Comparison of ENCODE assay signal across 8 cellular contexts in genomic region chr11:128323381-128323780, GRCh38.
A peak's percentile ranks its signal among the peaks of the same experiment; 100 is the strongest.
DNase-seq lines count a peak whose midpoint lies in the region; ATAC-seq and TF ChIP-seq lines count a peak whose summit lies in the region.

No MANE protein-coding gene starts in this region.

- H3K4me1 ChIP-seq in osteoblast (ENCODE audit: insufficient read depth, low read length), result no peaks in the 10 kb centered on the region

- peaks cover 8% of the 10 kb centered on the region for H3K36me3 Mint-ChIP-seq in activated CD4-positive, alpha-beta T cell treated with anti-CD3 and anti-CD28 coated beads, Interleukin-2, amount 10 ng/mL, durations not matched to agents 24 days and 14 days (ENCODE audit: low read depth)

- no peaks in the 10 kb centered on the region for H3K36me3 ChIP-seq in osteoblast (ENCODE audit: insufficient read depth, low read length)

- no peaks in the 10 kb centered on the region for H3K9me3 ChIP-seq in osteoblast (ENCODE audit: low read depth, low read length)

- ATAC-seq in HG03442 (IDR thresholded peaks at IDR 0.05; ENCODE audit: unreplicated experiment), result peak; percentile 30
- ATAC-seq in GM18511 (IDR thresholded peaks at IDR 0.05; ENCODE audit: unreplicated experiment), result no peak
- no peak for ATAC-seq in GM19035 (IDR thresholded peaks at IDR 0.05; ENCODE audit: unreplicated experiment)

- H3K4me3 Mint-ChIP-seq in activated CD4-positive, alpha-beta T cell treated with anti-CD3 and anti-CD28 coated beads, Interleukin-2, amount 10 ng/mL, durations not matched to agents 24 days and 14 days, result peak overlapping the region; percentile 69

- intact Hi-C loops in activated CD4-positive, alpha-beta T cell treated with anti-CD3 and anti-CD28 coated beads, Interleukin-2, amount 10 ng/mL, durations not matched to agents 24 days and 14 days (cut with micrococcal nuclease), result loop anchor here (1.0 to 10.0 kb wide), 3 partner anchors 149 to 371 kb away; partner anchors contain the start of gene FLI1

- no peaks in the 10 kb centered on the region for H4K20me1 ChIP-seq in osteoblast (ENCODE audit: insufficient read depth, low read length)

- peak; percentile 57 for TF ChIP-seq CTCF in osteoblast (IDR thresholded peaks at IDR 0.05; ENCODE audit: extremely low read depth, low read depth, low read length)

- no peaks in the 10 kb centered on the region for H3K27me3 Mint-ChIP-seq in activated CD4-positive, alpha-beta T cell treated with anti-CD3 and anti-CD28 coated beads, Interleukin-2, amount 10 ng/mL, durations not matched to agents 24 days and 14 days

- H3K79me2 ChIP-seq in osteoblast (ENCODE audit: insufficient read depth, low read length), result no peaks in the 10 kb centered on the region

- peak overlapping the region; percentile 97 for H3K27ac Mint-ChIP-seq in activated CD4-positive, alpha-beta T cell treated with anti-CD3 and anti-CD28 coated beads, Interleukin-2, amount 10 ng/mL, durations not matched to agents 24 days and 14 days

- H2AFZ ChIP-seq in osteoblast (ENCODE audit: low read length), result no peak overlapping the region

- H3K4me3 ChIP-seq in osteoblast (ENCODE audit: insufficient read depth, low read length), result no peak overlapping the region

- DNase-seq in activated CD4-positive, alpha-beta T cell treated with anti-CD3 and anti-CD28 coated beads, Interleukin-2, amount 10 ng/mL, durations not matched to agents 24 days and 14 days, result peak; percentile 87
- DNase-seq in activated CD4-positive, alpha-beta T cell treated with anti-CD3 and anti-CD28 coated beads, Interleukin-2, amount 50 U/mL, for 1 hour, result no peak
- DNase-seq in cerebellar cortex (ENCODE audit: low spot score) (peak; percentile 12), osteoblast (ENCODE audit: insufficient read length, low spot score, missing footprints) (no peak), AML-193 (lab: John Stamatoyannopoulos, UW) (no peak)

- H3K27ac ChIP-seq in osteoblast (ENCODE audit: low read depth, low read length), result no peak overlapping the region

- peaks cover 79% of the 10 kb centered on the region for H3K4me1 Mint-ChIP-seq in activated CD4-positive, alpha-beta T cell treated with anti-CD3 and anti-CD28 coated beads, Interleukin-2, amount 10 ng/mL, durations not matched to agents 24 days and 14 days

- H3K4me2 ChIP-seq in osteoblast (ENCODE audit: insufficient read depth, low read length), result no peak overlapping the region

- H3K9me3 Mint-ChIP-seq in activated CD4-positive, alpha-beta T cell treated with anti-CD3 and anti-CD28 coated beads, Interleukin-2, amount 10 ng/mL, durations not matched to agents 24 days and 14 days, result peaks cover 11% of the 10 kb centered on the region

- H3K27me3 ChIP-seq in osteoblast (ENCODE audit: insufficient read depth, low read length), result peaks cover 3% of the 10 kb centered on the region

Comparison
In these comparisons a context has a peak if more than half of its experiments do, and no peak if none do; other contexts are left out.
1. DNase-seq: peak in activated CD4-positive, alpha-beta T cell treated with anti-CD3 and anti-CD28 coated beads, Interleukin-2, amount 10 ng/mL, durations not matched to agents 24 days and 14 days (single experiment) and cerebellar cortex (single experiment); none in activated CD4-positive, alpha-beta T cell treated with anti-CD3 and anti-CD28 coated beads, Interleukin-2, amount 50 U/mL, for 1 hour (single experiment), osteoblast (single experiment) and AML-193 (0 of 2).